ENCODE assay signal across 8 cellular contexts in the genomic region with DNA sequence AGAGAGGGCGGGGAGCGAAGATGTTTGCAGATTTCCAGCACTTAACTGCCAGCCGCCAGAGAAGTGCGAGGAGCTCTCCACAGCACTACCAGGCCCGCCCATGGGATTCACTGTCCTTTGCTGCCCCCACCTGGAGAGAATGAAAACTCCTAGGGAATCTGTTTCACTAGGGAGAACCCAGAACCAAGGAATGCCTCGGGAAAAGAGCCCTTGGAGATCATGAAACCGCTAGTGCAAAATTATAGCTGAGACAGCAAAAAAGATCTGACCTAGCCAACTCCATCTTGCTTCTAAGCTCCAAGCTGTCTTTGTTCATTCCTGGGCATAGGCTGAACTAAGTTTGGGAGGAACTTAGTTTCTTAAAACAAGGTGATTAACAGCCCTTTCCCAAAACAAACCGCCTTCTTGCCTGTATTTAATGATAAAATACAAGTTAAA.
A peak's percentile ranks its signal among the peaks of the same experiment; 100 is the strongest.
DNase-seq lines count a peak whose midpoint lies in the region; ATAC-seq and TF ChIP-seq lines count a peak whose summit lies in the region.

No MANE protein-coding gene starts in this region.

- peak; percentile 86 for TF ChIP-seq CTCF in Calu3 (IDR thresholded peaks at IDR 0.05; ENCODE audit: unreplicated experiment)
- TF ChIP-seq CTCF in choroid plexus epithelial cell (conservative IDR thresholded peaks at IDR 0.05; ENCODE audit: low read depth, low read length) = peak; percentile 89

- no peaks in the 10 kb centered on the region for H3K36me3 Mint-ChIP-seq in Calu3 (ENCODE audit: insufficient read depth, unreplicated experiment)

- peaks cover 41% of the 10 kb centered on the region for H3K4me1 Mint-ChIP-seq in Calu3 (ENCODE audit: low read depth, unreplicated experiment)

- H3K4me3 Mint-ChIP-seq in Calu3 (ENCODE audit: low read depth, unreplicated experiment) = no peak overlapping the region

- DNase-seq in Calu3 (peak; percentile 94), NCI-H526 (lab: John Stamatoyannopoulos, UW) (peak; percentile 88 to 95), choroid plexus epithelial cell (ENCODE audit: low read depth) (peak; percentile 87), left lobe of liver (ENCODE audit: low spot score) (peak; percentile 78)
- DNase-seq in activated CD4-positive, alpha-beta T cell treated with anti-CD3 and anti-CD28 coated beads for 4 hours = peak; percentile 62 to 73
- DNase-seq in stimulated activated CD4-positive, alpha-beta T cell treated with anti-CD3 and anti-CD28 coated beads, Interleukin-4, amount 100 ng/mL, for 24 hours = peak; percentile 77

- BruUV-seq in Calu3 (replicated peaks; lab: Mats Ljungman, UMichigan) = no TSS peak

- H3K27me3 Mint-ChIP-seq in Calu3 (ENCODE audit: unreplicated experiment) = no peaks in the 10 kb centered on the region

- intact Hi-C loops in Calu3 (cut with micrococcal nuclease; ENCODE audit: unreplicated experiment) = no loop called here

- H3K27ac Mint-ChIP-seq in Calu3 (ENCODE audit: unreplicated experiment) = no peak overlapping the region

- H3K4me3 ChIP-seq in choroid plexus epithelial cell (ENCODE audit: low read depth, low read length) = no peak overlapping the region

- ATAC-seq in HG03280 (IDR thresholded peaks at IDR 0.05; ENCODE audit: unreplicated experiment) = peak; percentile 58
- ATAC-seq in left lobe of liver = peak; percentile 99
- ATAC-seq in HG03439 (IDR thresholded peaks at IDR 0.05; ENCODE audit: unreplicated experiment) = no peak

- H3K9me3 Mint-ChIP-seq in Calu3 (ENCODE audit: low read depth, unreplicated experiment) = no peaks in the 10 kb centered on the region

- CTCF ChIA-PET in Calu3 (lab: Charles Lee) = interaction anchor here (0.6 to 1.9 kb wide), 39 partner anchors 10 to 1451 kb away, joined by 3 to 21 read pairs (median 4); a partner anchor contains a TSS
